In the genomic region with DNA sequence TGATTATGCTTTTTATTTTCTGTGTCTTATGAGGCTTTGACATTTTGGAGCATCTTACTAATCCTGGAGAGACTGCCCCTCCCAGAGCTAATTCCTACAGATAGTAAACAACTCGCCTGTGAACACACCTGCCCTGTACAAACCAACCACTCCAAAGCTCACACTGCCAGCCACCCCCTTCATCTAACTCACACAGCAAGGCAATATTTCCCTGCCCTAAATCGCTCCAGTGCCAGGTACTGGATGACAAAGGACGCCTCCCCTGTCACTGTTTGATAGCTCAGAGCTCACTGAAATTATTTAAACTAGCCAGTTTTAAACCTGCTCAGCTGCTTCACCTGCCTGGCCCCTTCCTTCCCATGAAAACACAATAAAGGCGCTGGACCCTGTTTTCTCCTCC, we compare ENCODE assay signal across 22 cellular contexts.
DNase-seq lines count a peak whose midpoint lies in the region; ATAC-seq and TF ChIP-seq lines count a peak whose summit lies in the region.
"Had no signal": no experiment of that assay in that cellular context is flagged by ENCODE, and none has a peak within 500 bp of the region (broad histone marks: within the 10 kb centered on the region; RNA-seq: fewer than 3 reads in every experiment).

No MANE protein-coding gene starts in this region.

- H3K79me2 ChIP-seq in neural progenitor cell (ENCODE audit: low read depth) = no peaks in the 10 kb centered on the region

- no peak for ATAC-seq in GM19467 (IDR thresholded peaks at IDR 0.05; ENCODE audit: unreplicated experiment)
- ATAC-seq: CD8-positive, alpha-beta T cell had no signal

- TF ChIP-seq CTCF in endodermal cell (conservative IDR thresholded peaks at IDR 0.05) (no peak), neural progenitor cell (IDR thresholded peaks at IDR 0.05) (no peak)

- H3K4me3 Mint-ChIP-seq in endodermal cell (no peak overlapping the region), neural progenitor cell (no peak overlapping the region)
- H3K4me3 Mint-ChIP-seq: CD8-positive, alpha-beta T cell had no signal

- no peaks in the 10 kb centered on the region for H3K9me3 Mint-ChIP-seq in endodermal cell
- H3K9me3 Mint-ChIP-seq in neural progenitor cell = no peaks in the 10 kb centered on the region
- H3K9me3 Mint-ChIP-seq: CD8-positive, alpha-beta T cell had no signal

- no peaks in the 10 kb centered on the region for H4K20me1 ChIP-seq in neural progenitor cell (ENCODE audit: low read depth)
- H4K20me1 ChIP-seq: BLaER1 treated with 17β-estradiol and CSF1 and Interleukin-3, amounts not matched to agents 10 nM and 100 nM had no signal

- peak overlapping the region; percentile 96 for H2AFZ ChIP-seq in neural progenitor cell (replicated peaks)

- DNase-seq in NCI-H2107 treated with DMSO at 0.1 percent for 48 hours (lab: John Stamatoyannopoulos, UW; ENCODE audit: unreplicated experiment) (peak; percentile 59), NCI-H2107 (lab: John Stamatoyannopoulos, UW) (no peak), NCI-H526 treated with DMSO at 0.1 percent for 48 hours (lab: John Stamatoyannopoulos, UW) (peak; percentile 3), endodermal cell (no peak), neural progenitor cell (ENCODE audit: low spot score) (no peak), C1 segment of cervical spinal cord (lab: John Stamatoyannopoulos, UW) (no peak), GF-D8 (lab: John Stamatoyannopoulos, UW) (no peak)
- DNase-seq: 8988T; Calu3; CD8-positive, alpha-beta T cell; DMS153; IMR-90; NCI-H1092 treated with DMSO at 0.1 percent for 48 hours; NCI-H1694; NCI-H226; NCI-H524 treated with DMSO at 0.1 percent for 48 hours; NK-92 treated with Interleukin-12 subunit alpha and Interleukin-12 subunit beta, amount 100 ng/mL, for 24 hours; SIG-M5; SK-N-SH had no signal

- H3K27ac ChIP-seq in endodermal cell (ENCODE audit: low read depth, low read length) (no peak overlapping the region), neural progenitor cell (no peak overlapping the region)
- H3K27ac ChIP-seq: BLaER1 treated with 17β-estradiol and CSF1 and Interleukin-3, amounts not matched to agents 10 nM and 100 nM; KMS-11 had no signal

- H3K4me1 ChIP-seq in endodermal cell (ENCODE audit: control insufficient read depth, insufficient read depth, low read length) = no peaks in the 10 kb centered on the region
- peaks cover 10% of the 10 kb centered on the region for H3K4me1 ChIP-seq in neural progenitor cell
- H3K4me1 ChIP-seq: BLaER1 treated with 17β-estradiol and CSF1 and Interleukin-3, amounts not matched to agents 10 nM and 100 nM had no signal

- H3K9me3 ChIP-seq in endodermal cell (ENCODE audit: control insufficient read depth, low read length) (no peaks in the 10 kb centered on the region), neural progenitor cell (ENCODE audit: low read depth) (no peaks in the 10 kb centered on the region)
- H3K9me3 ChIP-seq: BLaER1 treated with 17β-estradiol and CSF1 and Interleukin-3, amounts not matched to agents 10 nM and 100 nM had no signal

- no peak overlapping the region for H3K9ac ChIP-seq in endodermal cell (ENCODE audit: extremely low read depth, low read length, poor library complexity, severe bottlenecking)
- no peak overlapping the region for H3K9ac ChIP-seq in neural progenitor cell
- H3K9ac ChIP-seq: BLaER1 treated with 17β-estradiol and CSF1 and Interleukin-3, amounts not matched to agents 10 nM and 100 nM; KMS-11; SK-N-SH had no signal

- no peaks in the 10 kb centered on the region for H3K27me3 ChIP-seq in endodermal cell (ENCODE audit: control insufficient read depth, insufficient read depth, low read length, poor library complexity, severe bottlenecking)
- no peaks in the 10 kb centered on the region for H3K27me3 ChIP-seq in neural progenitor cell
- H3K27me3 ChIP-seq: BLaER1 treated with 17β-estradiol and CSF1 and Interleukin-3, amounts not matched to agents 10 nM and 100 nM had no signal

- peak overlapping the region; percentile 31 for H3K4me3 ChIP-seq in endodermal cell (ENCODE audit: low read length)
- H3K4me3 ChIP-seq in neural progenitor cell = no peak overlapping the region
- H3K4me3 ChIP-seq: BLaER1 treated with 17β-estradiol and CSF1 and Interleukin-3, amounts not matched to agents 10 nM and 100 nM had no signal

- H3K36me3 Mint-ChIP-seq in endodermal cell (ENCODE audit: low read depth) (no peaks in the 10 kb centered on the region), neural progenitor cell (no peaks in the 10 kb centered on the region)
- H3K36me3 Mint-ChIP-seq: CD8-positive, alpha-beta T cell had no signal

- H3K4me1 Mint-ChIP-seq in endodermal cell (peaks cover 13% of the 10 kb centered on the region), neural progenitor cell (peaks cover 3% of the 10 kb centered on the region)

- H3K27ac Mint-ChIP-seq in endodermal cell = peak overlapping the region; percentile 19
- no peak overlapping the region for H3K27ac Mint-ChIP-seq in neural progenitor cell
- H3K27ac Mint-ChIP-seq: CD8-positive, alpha-beta T cell had no signal

- H3K27me3 Mint-ChIP-seq in endodermal cell (ENCODE audit: insufficient read depth) (no peaks in the 10 kb centered on the region), neural progenitor cell (ENCODE audit: insufficient read depth, low read depth) (peaks cover 8% of the 10 kb centered on the region)

- no peaks in the 10 kb centered on the region for H3F3A ChIP-seq in neural progenitor cell (ENCODE audit: low read depth)

- WGBS in endodermal cell (ENCODE audit: insufficient coverage in 1 of 2, insufficient read length in 1 of 2), 2 experiments = 79 to 86% methylated on average over 3 to 4 of the region's 4 CpGs

- H3K4me2 ChIP-seq in neural progenitor cell = no peak overlapping the region
- H3K4me2 ChIP-seq: BLaER1 treated with 17β-estradiol and CSF1 and Interleukin-3, amounts not matched to agents 10 nM and 100 nM; KMS-11; SK-N-SH had no signal

- H3K36me3 ChIP-seq in endodermal cell (ENCODE audit: control insufficient read depth, insufficient read depth, low read length) (no peaks in the 10 kb centered on the region), neural progenitor cell (no peaks in the 10 kb centered on the region)
- H3K36me3 ChIP-seq: BLaER1 treated with 17β-estradiol and CSF1 and Interleukin-3, amounts not matched to agents 10 nM and 100 nM had no signal

Comparison
In these comparisons a context has a peak if more than half of its experiments do, and no peak if none do; other contexts are left out.
1. DNase-seq: peak in NCI-H2107 treated with DMSO at 0.1 percent for 48 hours (single experiment) and NCI-H526 treated with DMSO at 0.1 percent for 48 hours (single experiment); none in NCI-H2107 (single experiment), endodermal cell (single experiment), neural progenitor cell (single experiment), C1 segment of cervical spinal cord (0 of 14) and GF-D8 (single experiment).